Comparison of ENCODE assay signal across 13 cellular contexts in genomic region chr2:96523659-96524481, GRCh38. TPM values are rescaled to one million over a fixed set of nuclear protein-coding genes. Genes with fewer than 3 reads are reported as not detected.
DNase-seq lines count a peak whose midpoint lies in the region; ATAC-seq and TF ChIP-seq lines count a peak whose summit lies in the region.
"Had no signal": no experiment of that assay in that cellular context is flagged by ENCODE, and none has a peak within 500 bp of the region (broad histone marks: within the 10 kb centered on the region; RNA-seq: fewer than 3 reads in every experiment).

No MANE protein-coding gene starts in this region.

- intact Hi-C loops in sigmoid colon (cut with DNase I): no loop called here

- H3K4me1 ChIP-seq in duodenal mucosa (ENCODE audit: control insufficient read depth in 1 of 2, insufficient read depth in 2 of 2, low read length in 2 of 2) (peaks cover 27 to 30% of the 10 kb centered on the region in 2 donors), sigmoid colon (peaks cover 0 to 21% (median 13%) of the 10 kb centered on the region in 4 donors)

- H3K4me1 Mint-ChIP-seq in activated CD8-positive, alpha-beta memory T cell treated with anti-CD3 and anti-CD28 coated beads, Interleukin-2, amount 10 ng/mL, durations not matched to agents 7 days and 5 days: peaks cover 74% of the 10 kb centered on the region

- H3K9me3 ChIP-seq in duodenal mucosa (ENCODE audit: control insufficient read depth in 1 of 2, low read length in 2 of 2) (no peaks in the 10 kb centered on the region), sigmoid colon (no peaks in the 10 kb centered on the region)
- H3K9me3 ChIP-seq: neutrophil, tibial artery had no signal

- 24 to 57% methylated on average over 11 of the region's 11 CpGs for WGBS in sigmoid colon, 2 donors

- CTCF ChIA-PET in activated CD8-positive, alpha-beta memory T cell treated with anti-CD3 and anti-CD28 coated beads, Interleukin-2, amount 10 ng/mL, durations not matched to agents 7 days and 5 days (lab: Charles Lee): interaction anchor here (1.0 to 7.6 kb wide), 7 partner anchors 10 to 117 kb away, joined by 3 to 70 read pairs (median 7); partner anchors contain the start of gene ARID5A

- TF ChIP-seq CTCF in HFF-Myc (IDR thresholded peaks at IDR 0.05; ENCODE audit: low read depth, low read length, missing control alignments) (no peak), sigmoid colon (IDR thresholded peaks at IDR 0.05) (no peak)

- no peaks in the 10 kb centered on the region for H3K9me3 Mint-ChIP-seq in activated CD8-positive, alpha-beta memory T cell treated with anti-CD3 and anti-CD28 coated beads, Interleukin-2, amount 10 ng/mL, durations not matched to agents 7 days and 5 days (ENCODE audit: low read depth)

- DNase-seq in activated CD8-positive, alpha-beta memory T cell treated with anti-CD3 and anti-CD28 coated beads, Interleukin-2, amount 10 ng/mL, durations not matched to agents 7 days and 5 days: no peak
- no peak for DNase-seq in activated CD8-positive, alpha-beta memory T cell treated with anti-CD3 and anti-CD28 coated beads for 24 hours
- DNase-seq in HFF-Myc (ENCODE audit: extremely low read depth, low read depth) (peak; percentile 83), sigmoid colon (peak; percentile 41), iPS-NIHi7 (ENCODE audit: extremely low spot score) (no peak), NCI-H146 (lab: John Stamatoyannopoulos, UW) (no peak)
- DNase-seq: effector CD4-positive, alpha-beta T cell; heart left ventricle; tibial artery had no signal

- H3K27me3 Mint-ChIP-seq in activated CD8-positive, alpha-beta memory T cell treated with anti-CD3 and anti-CD28 coated beads, Interleukin-2, amount 10 ng/mL, durations not matched to agents 7 days and 5 days: no peaks in the 10 kb centered on the region

- H3K4me3 ChIP-seq in HFF-Myc (replicated peaks; ENCODE audit: low read depth, low read length) (no peak overlapping the region), duodenal mucosa (ENCODE audit: low read depth in 1 of 2, low read length in 2 of 2) (peak overlapping the region; percentile 28 to 33), sigmoid colon (no peak overlapping the region)
- H3K4me3 ChIP-seq: heart left ventricle, skin epidermis, tibial artery had no signal

- H3K36me3 ChIP-seq in duodenal mucosa (ENCODE audit: control insufficient read depth in 1 of 2, insufficient read depth in 2 of 2, low read length in 2 of 2) (no peaks in the 10 kb centered on the region), sigmoid colon (no peaks in the 10 kb centered on the region)
- H3K36me3 ChIP-seq: heart left ventricle, neutrophil, tibial artery had no signal

- no peak for TF ChIP-seq EP300 in sigmoid colon (IDR thresholded peaks at IDR 0.05)

- peaks cover 1% of the 10 kb centered on the region for H3K36me3 Mint-ChIP-seq in activated CD8-positive, alpha-beta memory T cell treated with anti-CD3 and anti-CD28 coated beads, Interleukin-2, amount 10 ng/mL, durations not matched to agents 7 days and 5 days

- peak overlapping the region; percentile 75 for H3K27ac Mint-ChIP-seq in activated CD8-positive, alpha-beta memory T cell treated with anti-CD3 and anti-CD28 coated beads, Interleukin-2, amount 10 ng/mL, durations not matched to agents 7 days and 5 days

- peak overlapping the region; percentile 54 for H3K4me3 Mint-ChIP-seq in activated CD8-positive, alpha-beta memory T cell treated with anti-CD3 and anti-CD28 coated beads, Interleukin-2, amount 10 ng/mL, durations not matched to agents 7 days and 5 days

- H3K9ac ChIP-seq in duodenal mucosa (ENCODE audit: low read depth in 1 of 2, low read length in 2 of 2): no peak overlapping the region

- ATAC-seq in activated CD8-positive, alpha-beta memory T cell treated with anti-CD3 and anti-CD28 coated beads, Interleukin-2, amount 10 ng/mL, durations not matched to agents 7 days and 5 days: peak; percentile 56
- no peak for ATAC-seq in HG02970 (IDR thresholded peaks at IDR 0.05; ENCODE audit: low FRiP score, unreplicated experiment)
- ATAC-seq: heart left ventricle had no signal

- TF ChIP-seq POLR2A in sigmoid colon (IDR thresholded peaks at IDR 0.05): no peak

- no peak overlapping the region for H3K27ac ChIP-seq in duodenal mucosa (ENCODE audit: low read depth, low read length)
- H3K27ac ChIP-seq in sigmoid colon: no peak overlapping the region
- H3K27ac ChIP-seq: heart left ventricle, neutrophil, tibial artery had no signal

- H3K27me3 ChIP-seq in duodenal mucosa (ENCODE audit: control insufficient read depth in 1 of 2, insufficient read depth in 2 of 2, low read length in 2 of 2): no peaks in the 10 kb centered on the region
- no peaks in the 10 kb centered on the region for H3K27me3 ChIP-seq in sigmoid colon
- H3K27me3 ChIP-seq: heart left ventricle, tibial artery had no signal

RNA-seq across cellular contexts. Expression of gene ARID5A, which starts 12.7 kb away (rescaled TPM):
- total RNA-seq in activated CD8-positive, alpha-beta memory T cell treated with anti-CD3 and anti-CD28 coated beads, Interleukin-2, amount 10 ng/mL, durations not matched to agents 7 days and 5 days: 10 to 100 TPM; 57.9 to 70.5 TPM
- total RNA-seq in sigmoid colon: 100 to 1,000 TPM in 1 of 4 donors, 10 to 100 TPM in 3; 14.3 to 179 (median 30.4) TPM
- 10 to 100 TPM in 1 of 3 donors, 1 to 10 TPM in 2; 7.8 to 29.0 (median 9.5) TPM for polyA plus RNA-seq in sigmoid colon

RNA-seq across cellular contexts. Expression of gene NEURL3, which starts 18.7 kb away (rescaled TPM):
- total RNA-seq in activated CD8-positive, alpha-beta memory T cell treated with anti-CD3 and anti-CD28 coated beads, Interleukin-2, amount 10 ng/mL, durations not matched to agents 7 days and 5 days: under 1 TPM; 0.38 to 0.52 TPM
- under 1 TPM in 1 of 4 donors, not detected in 3; 0.36 TPM for total RNA-seq in sigmoid colon
- 1 to 10 TPM; 3.5 to 6.4 (median 3.6) TPM for polyA plus RNA-seq in sigmoid colon

Comparison
In these comparisons a context has a peak if more than half of its experiments do, and no peak if none do; other contexts are left out.
1. DNase-seq: peak in HFF-Myc (single experiment) and sigmoid colon (single experiment); none in activated CD8-positive, alpha-beta memory T cell treated with anti-CD3 and anti-CD28 coated beads, Interleukin-2, amount 10 ng/mL, durations not matched to agents 7 days and 5 days (single experiment), activated CD8-positive, alpha-beta memory T cell treated with anti-CD3 and anti-CD28 coated beads for 24 hours (single experiment), iPS-NIHi7 (single experiment) and NCI-H146 (single experiment).
2. H3K4me3 ChIP-seq: peak in duodenal mucosa (2 of 2); none in HFF-Myc (single experiment) and sigmoid colon (0 of 4).